In the genomic region with DNA sequence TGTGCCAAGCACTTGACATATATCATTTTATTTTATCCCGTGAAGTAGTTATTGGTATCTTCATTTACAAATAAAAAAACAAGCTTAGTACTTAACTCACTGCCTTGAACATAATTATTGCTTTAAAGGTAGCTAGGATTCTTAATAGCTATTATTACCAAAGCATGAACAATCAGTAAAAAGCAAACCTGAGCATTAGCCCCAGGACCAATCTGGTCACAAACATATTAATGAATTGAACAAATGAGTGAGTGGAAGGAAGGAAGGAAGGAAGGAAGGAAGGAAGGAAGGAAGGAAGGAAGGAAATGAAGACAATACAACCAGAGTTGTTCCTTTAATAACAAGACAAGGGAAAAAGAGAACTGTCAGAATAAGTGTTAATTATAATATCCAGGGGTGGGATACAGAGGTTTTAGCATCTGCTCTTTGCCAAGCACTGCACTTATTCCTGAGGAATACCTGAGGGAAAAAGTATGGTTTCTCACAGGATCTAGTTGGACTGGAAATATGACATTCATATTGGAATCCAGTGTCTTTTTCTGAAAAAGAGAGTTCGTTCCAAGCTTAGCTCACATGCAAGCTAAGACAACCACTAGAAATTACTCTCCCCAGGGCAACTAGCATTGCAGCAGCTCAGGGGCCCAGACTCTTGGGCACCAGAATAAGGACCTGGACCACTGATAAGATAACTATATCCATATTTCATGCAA, we compare ENCODE assay signal across 27 cellular contexts.
"Had no signal": no experiment of that assay in that cellular context is flagged by ENCODE, and none has a peak within 500 bp of the region (broad histone marks: within the 10 kb centered on the region; RNA-seq: fewer than 3 reads in every experiment).

No MANE protein-coding gene starts in this region.

- H3K36me3 ChIP-seq: stomach, suprapubic skin, thoracic aorta, thyroid gland, tibial artery, tibial nerve, transverse colon, upper lobe of left lung, upper lobe of right lung, uterus, vagina had no signal

- H3K4me3 ChIP-seq: stomach, suprapubic skin, testis, thoracic aorta, thyroid gland, tibial artery, tibial nerve, transverse colon, upper lobe of left lung, upper lobe of right lung, uterus, vagina had no signal

- H3K27ac Mint-ChIP-seq: stimulated activated effector memory CD8-positive, alpha-beta T cell treated with anti-CD3 and anti-CD28 coated beads, Interleukin-12 subunit alpha, Interleukin-12 subunit beta, amount 100 ng/mL, for 72 hours; stimulated activated memory B cell treated with anti-CD40 and anti-IgM and Interleukin-4, amounts not matched to agents 10 μg/mL and 1 μg/mL and 100 μg/mL, for 72 hours; stimulated activated naive B cell treated with anti-CD40 and anti-IgM and Interleukin-4, amounts not matched to agents 10 μg/mL and 1 μg/mL and 100 μg/mL, for 72 hours; stimulated activated naive CD8-positive, alpha-beta T cell treated with anti-CD3 and anti-CD28 coated beads, Interleukin-15, amount 100 ng/mL, for 72 hours; stimulated activated naive CD8-positive, alpha-beta T cell treated with anti-CD3 and anti-CD28 coated beads, Interleukin-15, Interleukin-2, amounts not matched to agents 100 ng/mL and 50 ng/mL, for 24 hours; type B pancreatic cell had no signal

- H3K27ac ChIP-seq: stomach, suprapubic skin, testis, thoracic aorta, thyroid gland, tibial artery, tibial nerve, transverse colon, upper lobe of left lung, upper lobe of right lung, uterus, vagina had no signal

- H3K9me3 Mint-ChIP-seq: stimulated activated effector memory CD8-positive, alpha-beta T cell treated with anti-CD3 and anti-CD28 coated beads, Interleukin-12 subunit alpha, Interleukin-12 subunit beta, amount 100 ng/mL, for 72 hours; stimulated activated memory B cell treated with anti-CD40 and anti-IgM and Interleukin-4, amounts not matched to agents 10 μg/mL and 1 μg/mL and 100 μg/mL, for 72 hours; stimulated activated naive B cell treated with anti-CD40 and anti-IgM and Interleukin-4, amounts not matched to agents 10 μg/mL and 1 μg/mL and 100 μg/mL, for 72 hours; stimulated activated naive CD8-positive, alpha-beta T cell treated with anti-CD3 and anti-CD28 coated beads, Interleukin-15, amount 100 ng/mL, for 72 hours; stimulated activated naive CD8-positive, alpha-beta T cell treated with anti-CD3 and anti-CD28 coated beads, Interleukin-15, Interleukin-2, amounts not matched to agents 100 ng/mL and 50 ng/mL, for 24 hours; type B pancreatic cell had no signal

- ATAC-seq: stimulated activated effector memory CD8-positive, alpha-beta T cell treated with anti-CD3 and anti-CD28 coated beads, Interleukin-12 subunit alpha, Interleukin-12 subunit beta, amount 100 ng/mL, for 72 hours; stimulated activated memory B cell treated with anti-CD40 and anti-IgM and Interleukin-4, amounts not matched to agents 10 μg/mL and 1 μg/mL and 100 μg/mL, for 72 hours; stimulated activated naive B cell treated with anti-CD40 and anti-IgM and Interleukin-4, amounts not matched to agents 10 μg/mL and 1 μg/mL and 100 μg/mL, for 72 hours; stimulated activated naive CD8-positive, alpha-beta T cell treated with anti-CD3 and anti-CD28 coated beads, Interleukin-15, amount 100 ng/mL, for 72 hours; stimulated activated naive CD8-positive, alpha-beta T cell treated with anti-CD3 and anti-CD28 coated beads, Interleukin-15, Interleukin-2, amounts not matched to agents 100 U/mL and 50 U/mL, for 24 hours; upper lobe of right lung had no signal

- H3K36me3 Mint-ChIP-seq: stimulated activated effector memory CD8-positive, alpha-beta T cell treated with anti-CD3 and anti-CD28 coated beads, Interleukin-12 subunit alpha, Interleukin-12 subunit beta, amount 100 ng/mL, for 72 hours; stimulated activated memory B cell treated with anti-CD40 and anti-IgM and Interleukin-4, amounts not matched to agents 10 μg/mL and 1 μg/mL and 100 μg/mL, for 72 hours; stimulated activated naive B cell treated with anti-CD40 and anti-IgM and Interleukin-4, amounts not matched to agents 10 μg/mL and 1 μg/mL and 100 μg/mL, for 72 hours; type B pancreatic cell had no signal

- DNase-seq: stimulated activated CD4-positive, alpha-beta T cell treated with anti-CD3 and anti-CD28 coated beads, Interleukin-2, amount 100 ng/mL, for 48 hours; stimulated activated CD4-positive, alpha-beta T cell treated with anti-CD3 and anti-CD28 coated beads, Interleukin-4, amount 100 ng/mL, for 1 hour; stimulated activated CD4-positive, alpha-beta T cell treated with anti-CD3 and anti-CD28 coated beads, Interleukin-4, amount 100 ng/mL, for 24 hours; stimulated activated CD4-positive, alpha-beta T cell treated with anti-CD3 and anti-CD28 coated beads, Interleukin-4, amount 100 ng/mL, for 4 hours; stimulated activated CD8-positive, alpha-beta memory T cell treated with anti-CD3 and anti-CD28 coated beads, Interleukin-4, amount 100 ng/mL, for 48 hours; stimulated activated naive B cell treated with anti-CD40 and anti-IgM and Interleukin-4, amounts not matched to agents 10 μg/mL and 1 μg/mL and 100 μg/mL, for 72 hours; stimulated activated naive CD4-positive, alpha-beta T cell; stimulated activated naive CD4-positive, alpha-beta T cell treated with Interleukin-2 at 50 U/mL for 16 hours; stimulated activated naive CD8-positive, alpha-beta T cell treated with anti-CD3 and anti-CD28 coated beads, Interleukin-15, amount 100 ng/mL, for 72 hours; stimulated activated naive CD8-positive, alpha-beta T cell treated with anti-CD3 and anti-CD28 coated beads, Interleukin-15, Interleukin-2, amounts not matched to agents 100 U/mL and 50 U/mL, for 24 hours; stomach; substantia nigra; testis; thyroid gland; tibial artery; transverse colon; upper lobe of left lung; upper lobe of right lung; uterus had no signal

- H3K9me3 ChIP-seq: stomach, suprapubic skin, testis, thoracic aorta, thyroid gland, tibial artery, tibial nerve, transverse colon, upper lobe of left lung, upper lobe of right lung, uterus, vagina had no signal

- H3K27me3 ChIP-seq: suprapubic skin, testis, thyroid gland, tibial artery, tibial nerve, transverse colon, upper lobe of left lung, upper lobe of right lung, uterus, vagina had no signal

- H3K27me3 Mint-ChIP-seq: stimulated activated naive CD8-positive, alpha-beta T cell treated with anti-CD3 and anti-CD28 coated beads, Interleukin-15, Interleukin-2, amounts not matched to agents 100 ng/mL and 50 ng/mL, for 24 hours had no signal

- H3K4me3 Mint-ChIP-seq: stimulated activated effector memory CD8-positive, alpha-beta T cell treated with anti-CD3 and anti-CD28 coated beads, Interleukin-12 subunit alpha, Interleukin-12 subunit beta, amount 100 ng/mL, for 72 hours; stimulated activated memory B cell treated with anti-CD40 and anti-IgM and Interleukin-4, amounts not matched to agents 10 μg/mL and 1 μg/mL and 100 μg/mL, for 72 hours; stimulated activated naive B cell treated with anti-CD40 and anti-IgM and Interleukin-4, amounts not matched to agents 10 μg/mL and 1 μg/mL and 100 μg/mL, for 72 hours; stimulated activated naive CD8-positive, alpha-beta T cell treated with anti-CD3 and anti-CD28 coated beads, Interleukin-15, amount 100 ng/mL, for 72 hours; stimulated activated naive CD8-positive, alpha-beta T cell treated with anti-CD3 and anti-CD28 coated beads, Interleukin-15, Interleukin-2, amounts not matched to agents 100 ng/mL and 50 ng/mL, for 24 hours; type B pancreatic cell had no signal

- H3K4me1 Mint-ChIP-seq: stimulated activated effector memory CD8-positive, alpha-beta T cell treated with anti-CD3 and anti-CD28 coated beads, Interleukin-12 subunit alpha, Interleukin-12 subunit beta, amount 100 ng/mL, for 72 hours; stimulated activated memory B cell treated with anti-CD40 and anti-IgM and Interleukin-4, amounts not matched to agents 10 μg/mL and 1 μg/mL and 100 μg/mL, for 72 hours; stimulated activated naive B cell treated with anti-CD40 and anti-IgM and Interleukin-4, amounts not matched to agents 10 μg/mL and 1 μg/mL and 100 μg/mL, for 72 hours; stimulated activated naive CD8-positive, alpha-beta T cell treated with anti-CD3 and anti-CD28 coated beads, Interleukin-15, amount 100 ng/mL, for 72 hours had no signal

- H3K4me1 ChIP-seq: stomach, suprapubic skin, testis, thyroid gland, tibial artery, tibial nerve, transverse colon, upper lobe of left lung, upper lobe of right lung, uterus, vagina had no signal
